In the genomic region with DNA sequence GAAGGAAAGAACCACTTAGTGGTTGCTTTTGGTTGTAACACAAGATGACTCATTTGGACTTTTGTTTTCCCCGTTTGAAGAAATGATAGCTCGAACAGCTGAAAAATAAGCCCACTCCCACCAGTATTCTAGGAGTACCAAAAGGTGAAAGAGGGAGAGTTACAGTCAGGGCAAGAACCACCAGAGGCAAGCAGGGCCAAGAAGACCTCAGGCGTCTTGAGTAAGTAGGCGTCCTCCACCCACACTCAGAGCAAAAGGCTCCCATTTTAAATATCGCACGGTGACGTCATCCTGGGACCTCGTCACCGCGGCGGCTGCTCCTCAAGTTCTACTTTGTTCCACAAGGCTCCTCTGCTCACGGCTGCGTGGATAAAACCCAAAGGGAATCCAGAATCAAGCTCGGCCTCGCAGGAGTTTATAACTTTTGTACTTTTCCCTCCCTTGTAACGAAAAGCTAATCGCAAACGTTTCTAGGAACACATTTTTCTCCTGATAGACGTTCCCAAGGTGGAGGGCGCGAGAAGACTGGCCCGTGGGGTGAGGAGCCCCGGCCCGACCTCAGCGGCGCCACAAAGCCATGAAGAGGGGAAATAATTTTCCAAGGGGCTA, we compare ENCODE assay signal across 1 cellular context.
TF ChIP-seq lines count a peak whose summit lies in the region.

No MANE protein-coding gene starts in this region.

TF ChIP-seq in K562, 482 proteins besides CTCF, POLR2A, EP300 and RAD21 (continued from another document and continues in another):
- TF ChIP-seq, protein P1, sequence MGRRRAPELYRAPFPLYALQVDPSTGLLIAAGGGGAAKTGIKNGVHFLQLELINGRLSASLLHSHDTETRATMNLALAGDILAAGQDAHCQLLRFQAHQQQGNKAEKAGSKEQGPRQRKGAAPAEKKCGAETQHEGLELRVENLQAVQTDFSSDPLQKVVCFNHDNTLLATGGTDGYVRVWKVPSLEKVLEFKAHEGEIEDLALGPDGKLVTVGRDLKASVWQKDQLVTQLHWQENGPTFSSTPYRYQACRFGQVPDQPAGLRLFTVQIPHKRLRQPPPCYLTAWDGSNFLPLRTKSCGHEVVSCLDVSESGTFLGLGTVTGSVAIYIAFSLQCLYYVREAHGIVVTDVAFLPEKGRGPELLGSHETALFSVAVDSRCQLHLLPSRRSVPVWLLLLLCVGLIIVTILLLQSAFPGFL (CRISPR knock-in tag; IDR thresholded peaks at IDR 0.05), result no peak
- TF ChIP-seq ZNF165 (CRISPR knock-in tag; IDR thresholded peaks at IDR 0.05; ENCODE audit: borderline replicate concordance) (no peak), ZNF384 (IDR thresholded peaks at IDR 0.05; ENCODE audit: low read depth, low read length) (no peak), NFE2 (IDR thresholded peaks at IDR 0.05; ENCODE audit: low read depth) (no peak), CHD4 (IDR thresholded peaks at IDR 0.05; ENCODE audit: insufficient read depth, insufficient replicate concordance, low read depth, low read length, poor library complexity, severe bottlenecking) (no peak), MED1 (CRISPR knock-in tag; IDR thresholded peaks at IDR 0.05; ENCODE audit: borderline replicate concordance) (no peak), PRPF4 (IDR thresholded peaks at IDR 0.05; ENCODE audit: insufficient read depth, low read depth, low read length, poor library complexity, severe bottlenecking) (no peak), ZNF124 (CRISPR knock-in tag; IDR thresholded peaks at IDR 0.05) (no peak), ZNF175 (CRISPR knock-in tag; IDR thresholded peaks at IDR 0.05; ENCODE audit: low read depth) (peak; percentile 6; the same call in 1 of the 2 replicates), ZNF282 (CRISPR knock-in tag; IDR thresholded peaks at IDR 0.05) (no peak), POU5F1 (IDR thresholded peaks at IDR 0.05; ENCODE audit: borderline replicate concordance, low read depth, low read length, partially characterized antibody) (no peak), SREBF2 (CRISPR knock-in tag; IDR thresholded peaks at IDR 0.05) (no peak), TCF7L2 (IDR thresholded peaks at IDR 0.05; ENCODE audit: low read depth, low read length) (no peak), TAF7 (tag; IDR thresholded peaks at IDR 0.05) (no peak), RBBP5 (IDR thresholded peaks at IDR 0.05; ENCODE audit: borderline replicate concordance, insufficient read depth, low read length, poor library complexity, severe bottlenecking) (peak; percentile 13), DDX20 (tag; IDR thresholded peaks at IDR 0.05; ENCODE audit: low read depth) (no peak), ARID1B (IDR thresholded peaks at IDR 0.05) (0 out of 2 replicates have a peak, but pooled peaks have one; percentile 36), STAT5B (CRISPR knock-in tag; IDR thresholded peaks at IDR 0.05) (no peak), EZH2 (IDR thresholded peaks at IDR 0.05; ENCODE audit: borderline replicate concordance, low read depth, low read length) (no peak), GTF2A2 (tag; IDR thresholded peaks at IDR 0.05) (no peak)
- TF ChIP-seq, protein P2, sequence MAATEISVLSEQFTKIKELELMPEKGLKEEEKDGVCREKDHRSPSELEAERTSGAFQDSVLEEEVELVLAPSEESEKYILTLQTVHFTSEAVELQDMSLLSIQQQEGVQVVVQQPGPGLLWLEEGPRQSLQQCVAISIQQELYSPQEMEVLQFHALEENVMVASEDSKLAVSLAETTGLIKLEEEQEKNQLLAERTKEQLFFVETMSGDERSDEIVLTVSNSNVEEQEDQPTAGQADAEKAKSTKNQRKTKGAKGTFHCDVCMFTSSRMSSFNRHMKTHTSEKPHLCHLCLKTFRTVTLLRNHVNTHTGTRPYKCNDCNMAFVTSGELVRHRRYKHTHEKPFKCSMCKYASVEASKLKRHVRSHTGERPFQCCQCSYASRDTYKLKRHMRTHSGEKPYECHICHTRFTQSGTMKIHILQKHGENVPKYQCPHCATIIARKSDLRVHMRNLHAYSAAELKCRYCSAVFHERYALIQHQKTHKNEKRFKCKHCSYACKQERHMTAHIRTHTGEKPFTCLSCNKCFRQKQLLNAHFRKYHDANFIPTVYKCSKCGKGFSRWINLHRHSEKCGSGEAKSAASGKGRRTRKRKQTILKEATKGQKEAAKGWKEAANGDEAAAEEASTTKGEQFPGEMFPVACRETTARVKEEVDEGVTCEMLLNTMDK (IDR thresholded peaks at IDR 0.05; ENCODE audit: borderline replicate concordance, insufficient read depth, low read depth, low read length, poor library complexity, severe bottlenecking), result peak; percentile 52
- TF ChIP-seq, protein P3, sequence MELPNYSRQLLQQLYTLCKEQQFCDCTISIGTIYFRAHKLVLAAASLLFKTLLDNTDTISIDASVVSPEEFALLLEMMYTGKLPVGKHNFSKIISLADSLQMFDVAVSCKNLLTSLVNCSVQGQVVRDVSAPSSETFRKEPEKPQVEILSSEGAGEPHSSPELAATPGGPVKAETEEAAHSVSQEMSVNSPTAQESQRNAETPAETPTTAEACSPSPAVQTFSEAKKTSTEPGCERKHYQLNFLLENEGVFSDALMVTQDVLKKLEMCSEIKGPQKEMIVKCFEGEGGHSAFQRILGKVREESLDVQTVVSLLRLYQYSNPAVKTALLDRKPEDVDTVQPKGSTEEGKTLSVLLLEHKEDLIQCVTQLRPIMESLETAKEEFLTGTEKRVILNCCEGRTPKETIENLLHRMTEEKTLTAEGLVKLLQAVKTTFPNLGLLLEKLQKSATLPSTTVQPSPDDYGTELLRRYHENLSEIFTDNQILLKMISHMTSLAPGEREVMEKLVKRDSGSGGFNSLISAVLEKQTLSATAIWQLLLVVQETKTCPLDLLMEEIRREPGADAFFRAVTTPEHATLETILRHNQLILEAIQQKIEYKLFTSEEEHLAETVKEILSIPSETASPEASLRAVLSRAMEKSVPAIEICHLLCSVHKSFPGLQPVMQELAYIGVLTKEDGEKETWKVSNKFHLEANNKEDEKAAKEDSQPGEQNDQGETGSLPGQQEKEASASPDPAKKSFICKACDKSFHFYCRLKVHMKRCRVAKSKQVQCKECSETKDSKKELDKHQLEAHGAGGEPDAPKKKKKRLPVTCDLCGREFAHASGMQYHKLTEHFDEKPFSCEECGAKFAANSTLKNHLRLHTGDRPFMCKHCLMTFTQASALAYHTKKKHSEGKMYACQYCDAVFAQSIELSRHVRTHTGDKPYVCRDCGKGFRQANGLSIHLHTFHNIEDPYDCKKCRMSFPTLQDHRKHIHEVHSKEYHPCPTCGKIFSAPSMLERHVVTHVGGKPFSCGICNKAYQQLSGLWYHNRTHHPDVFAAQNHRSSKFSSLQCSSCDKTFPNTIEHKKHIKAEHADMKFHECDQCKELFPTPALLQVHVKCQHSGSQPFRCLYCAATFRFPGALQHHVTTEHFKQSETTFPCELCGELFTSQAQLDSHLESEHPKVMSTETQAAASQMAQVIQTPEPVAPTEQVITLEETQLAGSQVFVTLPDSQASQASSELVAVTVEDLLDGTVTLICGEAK (IDR thresholded peaks at IDR 0.05), result no peak
- TF ChIP-seq, protein P3 (CRISPR knock-in tag; IDR thresholded peaks at IDR 0.05), result no peak
- TF ChIP-seq, protein P4, sequence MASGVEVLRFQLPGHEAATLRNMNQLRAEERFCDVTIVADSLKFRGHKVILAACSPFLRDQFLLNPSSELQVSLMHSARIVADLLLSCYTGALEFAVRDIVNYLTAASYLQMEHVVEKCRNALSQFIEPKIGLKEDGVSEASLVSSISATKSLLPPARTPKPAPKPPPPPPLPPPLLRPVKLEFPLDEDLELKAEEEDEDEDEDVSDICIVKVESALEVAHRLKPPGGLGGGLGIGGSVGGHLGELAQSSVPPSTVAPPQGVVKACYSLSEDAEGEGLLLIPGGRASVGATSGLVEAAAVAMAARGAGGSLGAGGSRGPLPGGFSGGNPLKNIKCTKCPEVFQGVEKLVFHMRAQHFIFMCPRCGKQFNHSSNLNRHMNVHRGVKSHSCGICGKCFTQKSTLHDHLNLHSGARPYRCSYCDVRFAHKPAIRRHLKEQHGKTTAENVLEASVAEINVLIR (CRISPR knock-in tag; IDR thresholded peaks at IDR 0.05), result peak; percentile 72
- TF ChIP-seq, protein P5, sequence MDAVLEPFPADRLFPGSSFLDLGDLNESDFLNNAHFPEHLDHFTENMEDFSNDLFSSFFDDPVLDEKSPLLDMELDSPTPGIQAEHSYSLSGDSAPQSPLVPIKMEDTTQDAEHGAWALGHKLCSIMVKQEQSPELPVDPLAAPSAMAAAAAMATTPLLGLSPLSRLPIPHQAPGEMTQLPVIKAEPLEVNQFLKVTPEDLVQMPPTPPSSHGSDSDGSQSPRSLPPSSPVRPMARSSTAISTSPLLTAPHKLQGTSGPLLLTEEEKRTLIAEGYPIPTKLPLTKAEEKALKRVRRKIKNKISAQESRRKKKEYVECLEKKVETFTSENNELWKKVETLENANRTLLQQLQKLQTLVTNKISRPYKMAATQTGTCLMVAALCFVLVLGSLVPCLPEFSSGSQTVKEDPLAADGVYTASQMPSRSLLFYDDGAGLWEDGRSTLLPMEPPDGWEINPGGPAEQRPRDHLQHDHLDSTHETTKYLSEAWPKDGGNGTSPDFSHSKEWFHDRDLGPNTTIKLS (IDR thresholded peaks at IDR 0.05; ENCODE audit: borderline replicate concordance, low read depth), result no peak
- TF ChIP-seq, protein P6, sequence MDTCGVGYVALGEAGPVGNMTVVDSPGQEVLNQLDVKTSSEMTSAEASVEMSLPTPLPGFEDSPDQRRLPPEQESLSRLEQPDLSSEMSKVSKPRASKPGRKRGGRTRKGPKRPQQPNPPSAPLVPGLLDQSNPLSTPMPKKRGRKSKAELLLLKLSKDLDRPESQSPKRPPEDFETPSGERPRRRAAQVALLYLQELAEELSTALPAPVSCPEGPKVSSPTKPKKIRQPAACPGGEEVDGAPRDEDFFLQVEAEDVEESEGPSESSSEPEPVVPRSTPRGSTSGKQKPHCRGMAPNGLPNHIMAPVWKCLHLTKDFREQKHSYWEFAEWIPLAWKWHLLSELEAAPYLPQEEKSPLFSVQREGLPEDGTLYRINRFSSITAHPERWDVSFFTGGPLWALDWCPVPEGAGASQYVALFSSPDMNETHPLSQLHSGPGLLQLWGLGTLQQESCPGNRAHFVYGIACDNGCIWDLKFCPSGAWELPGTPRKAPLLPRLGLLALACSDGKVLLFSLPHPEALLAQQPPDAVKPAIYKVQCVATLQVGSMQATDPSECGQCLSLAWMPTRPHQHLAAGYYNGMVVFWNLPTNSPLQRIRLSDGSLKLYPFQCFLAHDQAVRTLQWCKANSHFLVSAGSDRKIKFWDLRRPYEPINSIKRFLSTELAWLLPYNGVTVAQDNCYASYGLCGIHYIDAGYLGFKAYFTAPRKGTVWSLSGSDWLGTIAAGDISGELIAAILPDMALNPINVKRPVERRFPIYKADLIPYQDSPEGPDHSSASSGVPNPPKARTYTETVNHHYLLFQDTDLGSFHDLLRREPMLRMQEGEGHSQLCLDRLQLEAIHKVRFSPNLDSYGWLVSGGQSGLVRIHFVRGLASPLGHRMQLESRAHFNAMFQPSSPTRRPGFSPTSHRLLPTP (IDR thresholded peaks at IDR 0.05; ENCODE audit: borderline replicate concordance, extremely low read depth, insufficient read length), result no peak
- TF ChIP-seq, protein P7, sequence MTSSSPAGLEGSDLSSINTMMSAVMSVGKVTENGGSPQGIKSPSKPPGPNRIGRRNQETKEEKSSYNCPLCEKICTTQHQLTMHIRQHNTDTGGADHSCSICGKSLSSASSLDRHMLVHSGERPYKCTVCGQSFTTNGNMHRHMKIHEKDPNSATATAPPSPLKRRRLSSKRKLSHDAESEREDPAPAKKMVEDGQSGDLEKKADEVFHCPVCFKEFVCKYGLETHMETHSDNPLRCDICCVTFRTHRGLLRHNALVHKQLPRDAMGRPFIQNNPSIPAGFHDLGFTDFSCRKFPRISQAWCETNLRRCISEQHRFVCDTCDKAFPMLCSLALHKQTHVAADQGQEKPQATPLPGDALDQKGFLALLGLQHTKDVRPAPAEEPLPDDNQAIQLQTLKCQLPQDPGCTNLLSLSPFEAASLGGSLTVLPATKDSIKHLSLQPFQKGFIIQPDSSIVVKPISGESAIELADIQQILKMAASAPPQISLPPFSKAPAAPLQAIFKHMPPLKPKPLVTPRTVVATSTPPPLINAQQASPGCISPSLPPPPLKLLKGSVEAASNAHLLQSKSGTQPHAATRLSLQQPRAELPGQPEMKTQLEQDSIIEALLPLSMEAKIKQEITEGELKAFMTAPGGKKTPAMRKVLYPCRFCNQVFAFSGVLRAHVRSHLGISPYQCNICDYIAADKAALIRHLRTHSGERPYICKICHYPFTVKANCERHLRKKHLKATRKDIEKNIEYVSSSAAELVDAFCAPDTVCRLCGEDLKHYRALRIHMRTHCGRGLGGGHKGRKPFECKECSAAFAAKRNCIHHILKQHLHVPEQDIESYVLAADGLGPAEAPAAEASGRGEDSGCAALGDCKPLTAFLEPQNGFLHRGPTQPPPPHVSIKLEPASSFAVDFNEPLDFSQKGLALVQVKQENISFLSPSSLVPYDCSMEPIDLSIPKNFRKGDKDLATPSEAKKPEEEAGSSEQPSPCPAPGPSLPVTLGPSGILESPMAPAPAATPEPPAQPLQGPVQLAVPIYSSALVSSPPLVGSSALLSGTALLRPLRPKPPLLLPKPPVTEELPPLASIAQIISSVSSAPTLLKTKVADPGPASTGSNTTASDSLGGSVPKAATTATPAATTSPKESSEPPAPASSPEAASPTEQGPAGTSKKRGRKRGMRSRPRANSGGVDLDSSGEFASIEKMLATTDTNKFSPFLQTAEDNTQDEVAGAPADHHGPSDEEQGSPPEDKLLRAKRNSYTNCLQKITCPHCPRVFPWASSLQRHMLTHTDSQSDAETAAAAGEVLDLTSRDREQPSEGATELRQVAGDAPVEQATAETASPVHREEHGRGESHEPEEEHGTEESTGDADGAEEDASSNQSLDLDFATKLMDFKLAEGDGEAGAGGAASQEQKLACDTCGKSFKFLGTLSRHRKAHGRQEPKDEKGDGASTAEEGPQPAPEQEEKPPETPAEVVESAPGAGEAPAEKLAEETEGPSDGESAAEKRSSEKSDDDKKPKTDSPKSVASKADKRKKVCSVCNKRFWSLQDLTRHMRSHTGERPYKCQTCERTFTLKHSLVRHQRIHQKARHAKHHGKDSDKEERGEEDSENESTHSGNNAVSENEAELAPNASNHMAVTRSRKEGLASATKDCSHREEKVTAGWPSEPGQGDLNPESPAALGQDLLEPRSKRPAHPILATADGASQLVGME (CRISPR knock-in tag; IDR thresholded peaks at IDR 0.05), result 0 out of 2 replicates have a peak, but pooled peaks have one; percentile 16
